Comparison of ENCODE assay signal across 39 cellular contexts in the genomic region with DNA sequence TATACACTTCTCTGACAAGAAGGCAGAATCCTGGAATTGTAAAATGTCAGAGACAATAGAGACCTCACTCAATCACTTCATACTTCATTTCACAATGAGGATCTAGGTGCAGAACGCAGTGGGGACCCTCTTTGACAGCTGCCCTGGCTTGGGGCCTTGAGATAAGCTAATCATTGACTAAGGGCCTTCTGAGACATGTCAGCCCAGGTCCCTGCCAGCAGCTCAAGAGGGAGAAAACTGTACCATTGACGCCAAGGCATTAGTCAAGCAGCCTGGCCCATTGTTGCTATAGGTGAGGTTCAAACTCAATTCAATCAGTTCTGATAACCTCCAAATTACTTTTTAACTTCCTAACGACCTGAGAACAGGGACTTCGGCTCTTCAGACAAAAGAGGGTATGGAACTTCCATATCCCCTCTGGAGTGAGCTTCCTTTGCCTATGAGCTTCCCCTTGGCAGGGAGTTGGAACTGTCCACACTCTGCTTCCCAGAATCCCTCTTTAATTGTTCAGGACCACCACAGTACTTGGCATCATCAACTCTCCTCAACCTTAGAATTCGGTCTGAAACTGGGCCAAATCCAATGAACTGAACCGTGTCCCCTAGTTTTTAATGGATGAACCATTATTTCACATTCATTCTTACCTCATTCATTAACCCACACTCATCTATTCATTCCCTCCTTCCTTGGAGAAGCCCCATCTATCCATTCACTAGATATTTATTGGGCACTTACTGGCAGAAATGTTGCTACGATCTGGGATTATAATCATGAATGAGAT. TPM values are rescaled to one million over a fixed set of nuclear protein-coding genes. Genes with fewer than 3 reads are reported as not detected.
"Had no signal": no experiment of that assay in that cellular context is flagged by ENCODE, and none has a peak within 500 bp of the region (broad histone marks: within the 10 kb centered on the region; RNA-seq: fewer than 3 reads in every experiment).

No MANE protein-coding gene starts in this region.

- DNase-seq: activated CD4-positive, alpha-beta T cell treated with anti-CD3 and anti-CD28 coated beads for 48 hours; activated CD4-positive, alpha-beta T cell treated with anti-CD3 and anti-CD28 coated beads, Interleukin-2, amount 50 U/mL, for 48 hours; activated CD8-positive, alpha-beta memory T cell treated with anti-CD3 and anti-CD28 coated beads, Interleukin-2, amount 50 U/mL, for 48 hours; activated gamma-delta T cell; activated naive CD4-positive, alpha-beta T cell treated with anti-CD3 and anti-CD28 coated beads, Interleukin-2, amount 10 ng/mL, durations not matched to agents 7 days and 5 days; activated naive CD8-positive, alpha-beta T cell treated with anti-CD3 and anti-CD28 coated beads, Interleukin-2, amount 10 ng/mL, durations not matched to agents 7 days and 5 days; activated T-cell treated with anti-CD3 and anti-CD28 coated beads, Interleukin-2, amount 50 U/mL, for 24 hours; cerebellar nuclear complex; colonic mucosa; effector CD8-positive, alpha-beta T cell; heart left ventricle; hypothalamus; immature natural killer cell; left ventricle myocardium inferior; mucosa of descending colon; nephron progenitor cell; nucleus accumbens; stimulated activated CD4-positive, alpha-beta T cell treated with anti-CD3 and anti-CD28 coated beads, Interleukin-12 subunit alpha, Interleukin-12 subunit beta, amount 100 ng/mL, for 4 hours; stimulated activated CD4-positive, alpha-beta T cell treated with anti-CD3 and anti-CD28 coated beads, Interleukin-4, amount 100 ng/mL, for 1 hour; stimulated activated naive CD8-positive, alpha-beta T cell treated with anti-CD3 and anti-CD28 coated beads, Interleukin-15, Interleukin-2, amounts not matched to agents 100 U/mL and 50 U/mL, for 24 hours; T-helper 9 cell; uterus; WERI-Rb-1 had no signal

- H2AFZ ChIP-seq: parathyroid adenoma had no signal

- H3K9me3 ChIP-seq: ascending aorta, colonic mucosa, heart left ventricle, left ventricle myocardium inferior, mucosa of descending colon, uterus had no signal

- H3K36me3 ChIP-seq: ascending aorta, cardiac muscle cell, colonic mucosa, heart left ventricle, left ventricle myocardium inferior, uterus, WERI-Rb-1 had no signal

- H3K9me3 Mint-ChIP-seq: activated naive CD4-positive, alpha-beta T cell treated with anti-CD3 and anti-CD28 coated beads, Interleukin-2, amount 10 ng/mL, durations not matched to agents 7 days and 5 days; activated naive CD8-positive, alpha-beta T cell treated with anti-CD3 and anti-CD28 coated beads, Interleukin-2, amount 10 ng/mL, durations not matched to agents 7 days and 5 days; activated T-cell treated with anti-CD3 and anti-CD28 coated beads, Interleukin-2, amount 50 U/mL, for 24 hours; brain; immature natural killer cell; nephron progenitor cell; type B pancreatic cell had no signal

- H3K27ac ChIP-seq: ascending aorta, cardiac muscle cell, colonic mucosa, heart left ventricle, left ventricle myocardium inferior, parathyroid adenoma, skin epidermis, uterus, WERI-Rb-1 had no signal

- H3K27me3 ChIP-seq: ascending aorta, colonic mucosa, heart left ventricle, uterus had no signal

- H3K36me3 Mint-ChIP-seq: activated naive CD4-positive, alpha-beta T cell treated with anti-CD3 and anti-CD28 coated beads, Interleukin-2, amount 10 ng/mL, durations not matched to agents 7 days and 5 days; activated naive CD8-positive, alpha-beta T cell treated with anti-CD3 and anti-CD28 coated beads, Interleukin-2, amount 10 ng/mL, durations not matched to agents 7 days and 5 days; brain; immature natural killer cell; type B pancreatic cell had no signal

- H3K79me2 ChIP-seq: parathyroid adenoma had no signal

- H3K4me3 Mint-ChIP-seq: activated naive CD4-positive, alpha-beta T cell treated with anti-CD3 and anti-CD28 coated beads, Interleukin-2, amount 10 ng/mL, durations not matched to agents 7 days and 5 days; activated naive CD8-positive, alpha-beta T cell treated with anti-CD3 and anti-CD28 coated beads, Interleukin-2, amount 10 ng/mL, durations not matched to agents 7 days and 5 days; activated T-cell treated with anti-CD3 and anti-CD28 coated beads, Interleukin-2, amount 50 U/mL, for 24 hours; brain; immature natural killer cell; nephron progenitor cell had no signal

- H3K4me3 ChIP-seq: ascending aorta, cardiac muscle cell, colonic mucosa, heart left ventricle, left ventricle myocardium inferior, mucosa of descending colon, skin epidermis, uterus had no signal

- H3K4me1 ChIP-seq: colonic mucosa had no signal

- H3K9ac ChIP-seq: parathyroid adenoma had no signal

- H3K27ac Mint-ChIP-seq: activated naive CD4-positive, alpha-beta T cell treated with anti-CD3 and anti-CD28 coated beads, Interleukin-2, amount 10 ng/mL, durations not matched to agents 7 days and 5 days; activated naive CD8-positive, alpha-beta T cell treated with anti-CD3 and anti-CD28 coated beads, Interleukin-2, amount 10 ng/mL, durations not matched to agents 7 days and 5 days; activated T-cell treated with anti-CD3 and anti-CD28 coated beads, Interleukin-2, amount 50 U/mL, for 24 hours; nephron progenitor cell; type B pancreatic cell had no signal

RNA-seq across cellular contexts. Expression of a gene that starts 1.5 kb away (rescaled TPM):
- total RNA-seq: activated CD8-positive, alpha-beta memory T cell treated with anti-CD3 and anti-CD28 coated beads for 36 hours; activated naive CD8-positive, alpha-beta T cell treated with anti-CD3 and anti-CD28 coated beads, Interleukin-2, amount 10 ng/mL, durations not matched to agents 7 days and 5 days; cardiac muscle cell; dermis microvascular lymphatic vessel endothelial cell; fibroblast of lung; fibroblast of villous mesenchyme; kidney epithelial cell; left ventricle myocardium inferior; lung microvascular endothelial cell; mesenteric fat pad; mucosa of descending colon; sciatic nerve; T-helper 1 cell treated with Interleukin-12 subunit alpha and Interleukin-12 subunit beta and Interleukin-4 antibody, amounts not matched to agents 30 ng/mL and 1 ng/mL, for 36 hours; uterus had no signal
- polyA plus RNA-seq: cardiac muscle cell, esophagus, fibroblast of lung, heart left ventricle, immature natural killer cell had no signal
